ENCODE assay signal across 18 cellular contexts in genomic region chr4:168787334-168787733, GRCh38.
"Had no signal": no experiment of that assay in that cellular context is flagged by ENCODE, and none has a peak within 500 bp of the region (broad histone marks: within the 10 kb centered on the region; RNA-seq: fewer than 3 reads in every experiment).

No MANE protein-coding gene starts in this region.

- H3K4me3 ChIP-seq: dorsolateral prefrontal cortex, esophagus muscularis mucosa, left lung, psoas muscle, right lobe of liver, stomach, testis, upper lobe of right lung had no signal

- DNase-seq: activated CD4-positive, alpha-beta T cell treated with anti-CD3 and anti-CD28 coated beads for 1 hour; activated CD4-positive, alpha-beta T cell treated with anti-CD3 and anti-CD28 coated beads, Interleukin-2, amount 50 U/mL, for 4 hours; activated naive CD4-positive, alpha-beta T cell treated with Interleukin-2 at 50 U/mL for 16 hours; aorta; dorsolateral prefrontal cortex; islet precursor cell; left lung; mammary epithelial cell; nucleus accumbens; psoas muscle; right lobe of liver; stimulated activated CD4-positive, alpha-beta T cell treated with anti-CD3 and anti-CD28 coated beads, Interleukin-1b, Interleukin-23, amount 100 ng/mL, for 48 hours; stomach; T-helper 1 cell; T1000; testis; upper lobe of right lung had no signal

- H3K27me3 ChIP-seq: esophagus muscularis mucosa, left lung, right lobe of liver, stomach, testis, upper lobe of right lung had no signal

- H3K36me3 ChIP-seq: esophagus muscularis mucosa, left lung, right lobe of liver, stomach, upper lobe of right lung had no signal

- H3K9me3 ChIP-seq: esophagus muscularis mucosa, left lung, psoas muscle, right lobe of liver, stomach, testis, upper lobe of right lung had no signal

- H3K27ac ChIP-seq: dorsolateral prefrontal cortex, esophagus muscularis mucosa, left lung, psoas muscle, right lobe of liver, testis, upper lobe of right lung had no signal

- H3K4me1 ChIP-seq: left lung, psoas muscle, right lobe of liver, testis, upper lobe of right lung had no signal
